In the genomic region with DNA sequence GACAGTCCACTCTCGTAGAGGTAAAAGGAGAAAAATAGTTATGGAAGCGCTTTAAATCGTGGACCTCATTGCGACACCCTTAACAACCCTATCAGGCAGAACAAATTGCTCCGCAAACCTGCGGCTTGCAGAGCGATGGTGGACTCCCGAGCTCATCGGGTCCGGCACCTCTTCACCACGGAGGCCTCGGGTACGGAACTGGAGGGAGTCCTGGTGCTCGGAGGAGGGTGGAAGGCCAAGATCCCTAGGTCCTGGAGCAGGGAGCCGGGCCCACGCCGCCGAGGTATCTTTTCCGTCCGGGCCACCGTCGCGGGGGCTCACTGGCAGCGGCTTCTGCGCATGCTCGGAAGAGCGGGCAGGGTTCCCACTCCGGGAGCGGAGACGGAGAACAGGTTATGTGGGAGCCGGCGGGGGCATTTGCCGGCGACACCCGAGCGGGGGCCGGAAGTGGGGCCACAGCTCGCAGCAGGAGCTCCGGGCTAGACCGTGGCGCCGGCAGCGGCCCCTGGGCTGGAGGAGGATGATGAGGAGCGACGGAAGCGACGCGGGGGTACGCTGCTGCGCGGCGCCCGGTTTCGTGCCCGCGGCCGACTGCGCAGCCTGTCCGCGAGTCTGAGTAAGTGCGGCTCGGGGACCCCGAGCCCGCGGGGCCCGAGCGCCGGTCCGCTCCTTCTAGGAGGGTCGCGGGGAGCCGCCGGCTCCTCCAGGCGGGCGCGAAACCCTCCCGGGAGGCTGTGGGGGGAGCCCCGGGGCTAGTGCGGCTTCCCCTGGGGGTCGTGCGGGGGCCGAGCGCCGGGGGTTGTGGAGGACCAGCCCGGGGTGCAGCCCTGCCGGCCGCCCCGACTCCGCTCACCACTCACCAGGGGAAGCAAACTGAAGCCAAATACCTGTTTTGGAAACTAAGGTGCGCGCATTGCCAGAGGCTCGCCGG, we compare ENCODE assay signal across 8 cellular contexts. TPM values are rescaled to one million over a fixed set of nuclear protein-coding genes. Genes with fewer than 3 reads are reported as not detected.
DNase-seq lines count a peak whose midpoint lies in the region; ATAC-seq, FAIRE-seq and TF ChIP-seq lines count a peak whose summit lies in the region.

ABHD13 (plus strand) TSS at position 349 of the 931 bp plus-strand sequence. CDS start 10,827 bp downstream, outside the sequence.

- DNase-seq in Calu3 (peak; percentile 80), HTR-8/SVneo (ENCODE audit: insufficient read length, low spot score) (peak; percentile 73), NT2/D1 (ENCODE audit: low read depth, low spot score) (peak; percentile 78), endothelial cell (ENCODE audit: low spot score) (peak; percentile 94), mesothelial cell of epicardium (ENCODE audit: low spot score in 2 of 2, unreplicated experiment in 2 of 2) (peak; percentile 74 to 89)
- peak; percentile 69 for DNase-seq in activated CD8-positive, alpha-beta memory T cell treated with anti-CD3 and anti-CD28 coated beads, Interleukin-2, amount 50 U/mL, for 24 hours (ENCODE audit: extremely low read depth)
- DNase-seq in stimulated activated CD8-positive, alpha-beta memory T cell treated with anti-CD3 and anti-CD28 coated beads, Interleukin-15, amount 100 ng/mL, for 4 hours (ENCODE audit: low read depth in 2 of 2): peak; percentile 74 to 82

- BruUV-seq in Calu3 (replicated peaks; lab: Mats Ljungman, UMichigan): no TSS peak

- TF ChIP-seq CTCF in Calu3 (IDR thresholded peaks at IDR 0.05; ENCODE audit: unreplicated experiment): no peak
- no peak for TF ChIP-seq CTCF in endothelial cell (IDR thresholded peaks at IDR 0.05; ENCODE audit: unreplicated experiment)
- TF ChIP-seq CTCF in mesothelial cell of epicardium (IDR thresholded peaks at IDR 0.05; ENCODE audit: unreplicated experiment): no peak

- no peaks in the 10 kb centered on the region for H3K36me3 ChIP-seq in NT2/D1 (ENCODE audit: insufficient read depth, insufficient read length, low read length)

- H3K36me3 Mint-ChIP-seq in Calu3 (ENCODE audit: insufficient read depth, unreplicated experiment) (peaks cover 16% of the 10 kb centered on the region), endothelial cell (ENCODE audit: low read depth, unreplicated experiment) (no peaks in the 10 kb centered on the region), mesothelial cell of epicardium (no peaks in the 10 kb centered on the region)

- H3K27ac Mint-ChIP-seq in Calu3 (ENCODE audit: unreplicated experiment) (peak within 1 kb of the TSS; percentile 80), endothelial cell (ENCODE audit: unreplicated experiment) (peak within 1 kb of the TSS; percentile 86), mesothelial cell of epicardium (peak within 1 kb of the TSS; percentile 93)

- no peaks in the 10 kb centered on the region for H3K9me3 ChIP-seq in NT2/D1 (ENCODE audit: insufficient read depth, low read length)

- H3K4me1 Mint-ChIP-seq in Calu3 (ENCODE audit: low read depth, unreplicated experiment) (no peaks in the 10 kb centered on the region), endothelial cell (ENCODE audit: unreplicated experiment) (peaks cover 19% of the 10 kb centered on the region), mesothelial cell of epicardium (peaks cover 31% of the 10 kb centered on the region)

- ATAC-seq in GM21381 (IDR thresholded peaks at IDR 0.05; ENCODE audit: unreplicated experiment): peak; percentile 73

- no peaks in the 10 kb centered on the region for H3K27me3 ChIP-seq in NT2/D1 (ENCODE audit: insufficient read depth, insufficient read length)

- H3K4me1 ChIP-seq in NT2/D1 (ENCODE audit: insufficient read depth, insufficient read length): no peaks in the 10 kb centered on the region

- H3K27me3 Mint-ChIP-seq in Calu3 (ENCODE audit: unreplicated experiment) (no peaks in the 10 kb centered on the region), endothelial cell (ENCODE audit: unreplicated experiment) (no peaks in the 10 kb centered on the region), mesothelial cell of epicardium (ENCODE audit: low read depth) (no peaks in the 10 kb centered on the region)

- peak within 1 kb of the TSS; percentile 80 for H3K4me3 ChIP-seq in NT2/D1 (ENCODE audit: insufficient read length, low read depth)

- H3K4me3 Mint-ChIP-seq in Calu3 (ENCODE audit: low read depth, unreplicated experiment): peak within 1 kb of the TSS; percentile 93
- H3K4me3 Mint-ChIP-seq in endothelial cell (ENCODE audit: unreplicated experiment): peak within 1 kb of the TSS; percentile 91
- peak within 1 kb of the TSS; percentile 94 for H3K4me3 Mint-ChIP-seq in mesothelial cell of epicardium

- CTCF ChIA-PET in Calu3 (lab: Charles Lee): no interaction called here

- H3K9me3 Mint-ChIP-seq in Calu3 (ENCODE audit: low read depth, unreplicated experiment) (no peaks in the 10 kb centered on the region), endothelial cell (ENCODE audit: unreplicated experiment) (no peaks in the 10 kb centered on the region), mesothelial cell of epicardium (no peaks in the 10 kb centered on the region)

- peak within 1 kb of the TSS; percentile 95 for H3K9ac ChIP-seq in NT2/D1 (ENCODE audit: insufficient read length, low read depth)

- intact Hi-C loops in Calu3 (cut with micrococcal nuclease; ENCODE audit: unreplicated experiment): no loop called here

- FAIRE-seq in HTR-8/SVneo (lab: Jason Lieb, UNC): peak; percentile 60

RNA-seq across cellular contexts. Expression of gene ABHD13, which starts in this region (rescaled TPM):
- total RNA-seq in Calu3 (2022): 3.2 and 3.4 TPM in 2 replicates
- 8.5 TPM for total RNA-seq in endothelial cell (ENCODE audit: unreplicated experiment)
- 10.0 to 10.9 TPM (median 10.3 TPM) in 3 replicates for total RNA-seq in mesothelial cell of epicardium

Comparison
In these comparisons a context has a peak if more than half of its experiments do, and no peak if none do; other contexts are left out.
1. Peak in every context shown above with its lines: DNase-seq, ATAC-seq and H3K4me3 ChIP-seq.